In the genomic region with DNA sequence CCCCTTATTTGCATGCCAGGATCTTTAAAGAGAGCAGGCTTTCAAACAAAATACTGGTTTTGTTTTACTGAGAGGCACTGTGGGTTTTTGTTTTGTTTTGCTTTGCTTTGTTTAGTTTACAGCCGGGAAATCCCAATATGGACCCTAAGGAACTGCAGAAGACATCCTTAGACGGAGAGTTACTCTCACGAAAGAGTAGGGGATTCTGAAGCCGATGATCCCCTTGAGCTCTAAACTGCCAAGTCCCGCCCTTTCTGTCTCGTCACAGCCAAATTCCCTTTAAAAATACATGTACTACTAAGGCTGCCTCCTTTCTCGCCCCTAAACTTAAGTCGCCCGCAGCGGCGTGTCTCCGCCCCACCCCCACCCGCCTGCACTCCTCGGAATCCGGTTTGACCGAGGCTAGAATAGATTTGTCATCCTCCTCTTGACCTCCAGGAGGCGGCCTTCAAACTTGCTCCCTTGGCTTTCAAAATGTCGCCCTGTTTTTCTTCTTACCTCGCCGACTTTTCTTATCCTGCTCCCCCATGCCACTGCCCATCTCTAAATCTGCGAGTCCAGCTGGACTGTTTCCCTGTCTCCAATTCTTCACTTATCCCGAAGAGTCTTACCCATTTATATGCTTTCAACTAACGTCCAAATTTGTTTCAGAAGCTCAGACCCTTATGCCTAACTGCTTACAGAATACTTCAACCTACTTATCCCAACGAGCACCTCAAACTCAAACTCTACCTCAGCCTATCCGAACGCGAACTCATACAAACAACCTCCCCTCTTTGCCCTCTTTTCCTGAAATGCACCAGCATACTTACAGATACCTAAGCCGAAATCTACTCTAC, we compare ENCODE assay signal across 8 cellular contexts. TPM values are rescaled to one million over a fixed set of nuclear protein-coding genes. Genes with fewer than 3 reads are reported as not detected.
DNase-seq lines count a peak whose midpoint lies in the region; ATAC-seq lines count a peak whose summit lies in the region.

No MANE protein-coding gene starts in this region.

- H3K36me3 ChIP-seq in NT2/D1 (ENCODE audit: insufficient read depth, insufficient read length, low read length): no peaks in the 10 kb centered on the region

- ATAC-seq in GM19463 (IDR thresholded peaks at IDR 0.05; ENCODE audit: unreplicated experiment): peak; percentile 14

- no peaks in the 10 kb centered on the region for H3K4me1 ChIP-seq in NT2/D1 (ENCODE audit: insufficient read depth, insufficient read length)

- no peaks in the 10 kb centered on the region for H3K9me3 ChIP-seq in NT2/D1 (ENCODE audit: insufficient read depth, low read length)

- no peaks in the 10 kb centered on the region for H3K27me3 ChIP-seq in NT2/D1 (ENCODE audit: insufficient read depth, insufficient read length)

- peak overlapping the region; percentile 64 for H3K4me3 ChIP-seq in NT2/D1 (ENCODE audit: insufficient read length, low read depth)

- H3K9ac ChIP-seq in NT2/D1 (ENCODE audit: insufficient read length, low read depth): peak overlapping the region; percentile 80

- DNase-seq in C1 segment of cervical spinal cord (lab: John Stamatoyannopoulos, UW): peak in 13 of 14 donors; percentile 6 to 90 (median 75)
- peak in 75 of 76 experiments; percentile 49 to 96 (median 83) for DNase-seq in HUDEP-2 (lab: John Stamatoyannopoulos, UW; ENCODE audit: unreplicated experiment in 76 of 76)
- peak; percentile 95 for DNase-seq in NT2/D1 (ENCODE audit: low read depth, low spot score)
- DNase-seq in activated CD8-positive, alpha-beta memory T cell treated with anti-CD3 and anti-CD28 coated beads, Interleukin-2, amount 50 U/mL, for 24 hours (ENCODE audit: extremely low read depth): peak; percentile 51
- peak; percentile 43 for DNase-seq in epithelial cell of prostate (ENCODE audit: low read depth, low spot score)
- DNase-seq in mucosa of gallbladder (ENCODE audit: low spot score): peak; percentile 85
- peak; percentile 67 for DNase-seq in stimulated activated CD8-positive, alpha-beta memory T cell treated with anti-CD3 and anti-CD28 coated beads, Interleukin-4, amount 100 ng/mL, for 24 hours (ENCODE audit: low read depth)

- peak overlapping the region; percentile 97 for H3K27ac ChIP-seq in epithelial cell of prostate

RNA-seq across cellular contexts. Expression of gene BOLA1, which starts 11.0 kb away (rescaled TPM):
- 22.8 TPM for total RNA-seq in mucosa of gallbladder

RNA-seq across cellular contexts. Expression of gene SV2A, which starts 29.3 kb away (rescaled TPM):
- total RNA-seq in mucosa of gallbladder: 3.4 TPM

RNA-seq across cellular contexts. Expression of gene SF3B4, which starts 39.2 kb away (rescaled TPM):
- total RNA-seq in mucosa of gallbladder: 43.7 TPM

RNA-seq across cellular contexts. Expression of gene MTMR11, which starts 48.3 kb away (rescaled TPM):
- total RNA-seq in mucosa of gallbladder: 97.8 TPM

Comparison
In these comparisons a context has a peak if more than half of its experiments do, and no peak if none do; other contexts are left out.
1. Peak in every context shown above with its lines: DNase-seq, ATAC-seq, H3K4me3 ChIP-seq and H3K27ac ChIP-seq.
2. DNase-seq: peak in every context shown above with its lines; median percentile 95 in NT2/D1; 85 in mucosa of gallbladder; 83 in HUDEP-2; 75 in C1 segment of cervical spinal cord; 67 in stimulated activated CD8-positive, alpha-beta memory T cell treated with anti-CD3 and anti-CD28 coated beads, Interleukin-4, amount 100 ng/mL, for 24 hours; 51 in activated CD8-positive, alpha-beta memory T cell treated with anti-CD3 and anti-CD28 coated beads, Interleukin-2, amount 50 U/mL, for 24 hours; 43 in epithelial cell of prostate.